15 cellular contexts compared by ENCODE assay signal in the genomic region with DNA sequence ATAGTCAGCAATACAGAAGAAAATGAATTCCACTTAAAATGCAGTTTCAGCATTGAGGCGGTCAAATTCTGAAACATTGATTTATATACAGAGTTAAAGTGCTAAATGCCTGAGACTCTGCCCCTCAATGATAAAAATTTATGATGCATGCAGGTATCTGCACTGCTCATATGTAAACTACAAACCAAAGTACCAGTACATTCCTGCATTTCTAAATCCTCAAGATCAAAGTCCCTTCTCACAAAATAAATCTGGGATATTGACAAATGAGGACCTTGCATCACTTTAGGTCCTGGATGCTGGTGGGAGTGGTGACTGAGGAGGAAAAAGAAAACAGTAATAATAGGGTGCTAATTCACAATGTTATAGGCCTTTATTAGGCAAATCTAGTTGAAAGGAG.
DNase-seq lines count a peak whose midpoint lies in the region; ATAC-seq and TF ChIP-seq lines count a peak whose summit lies in the region.
"Had no signal": no experiment of that assay in that cellular context is flagged by ENCODE, and none has a peak within 500 bp of the region (broad histone marks: within the 10 kb centered on the region; RNA-seq: fewer than 3 reads in every experiment).

No MANE protein-coding gene starts in this region.

- peaks cover 3 to 18% (median 12%) of the 10 kb centered on the region in 12 donors for H3K4me1 ChIP-seq in heart left ventricle
- peaks cover 9% of the 10 kb centered on the region for H3K4me1 ChIP-seq in right cardiac atrium (ENCODE audit: control insufficient read depth, insufficient read depth, low read length)
- peaks cover 0 to 6% of the 10 kb centered on the region in 2 donors for H3K4me1 ChIP-seq in muscle layer of duodenum (ENCODE audit: control insufficient read depth in 1 of 2, insufficient read depth in 2 of 2, low read length in 2 of 2)
- H3K4me1 ChIP-seq in upper lobe of left lung, result peaks cover 18 to 22% (median 19%) of the 10 kb centered on the region in 4 donors

- H3K4me3 ChIP-seq in heart left ventricle (no peak overlapping the region), right cardiac atrium (ENCODE audit: low read length) (no peak overlapping the region), muscle layer of duodenum (ENCODE audit: low read depth in 1 of 2, low read length in 2 of 2) (no peak overlapping the region), upper lobe of left lung (no peak overlapping the region)
- H3K4me3 ChIP-seq: pancreas had no signal

- no peak for ATAC-seq in heart left ventricle
- ATAC-seq in right cardiac atrium, result no peak
- no peak for ATAC-seq in upper lobe of left lung (ENCODE audit: low FRiP score in 2 of 2)
- ATAC-seq in GM18873 (IDR thresholded peaks at IDR 0.05; ENCODE audit: low FRiP score, unreplicated experiment), result no peak
- ATAC-seq: T-helper 17 cell had no signal

- H3K27me3 ChIP-seq in heart left ventricle, result no peaks in the 10 kb centered on the region
- no peaks in the 10 kb centered on the region for H3K27me3 ChIP-seq in right cardiac atrium (ENCODE audit: control insufficient read depth, insufficient read depth)
- H3K27me3 ChIP-seq in muscle layer of duodenum (ENCODE audit: low read depth, low read length), result no peaks in the 10 kb centered on the region
- H3K27me3 ChIP-seq in upper lobe of left lung, result no peaks in the 10 kb centered on the region
- H3K27me3 ChIP-seq: pancreas had no signal

- H3K36me3 ChIP-seq in heart left ventricle (peaks cover 0 to 32% (median 17%) of the 10 kb centered on the region in 9 donors), muscle layer of duodenum (ENCODE audit: control insufficient read depth in 1 of 2, insufficient read depth in 2 of 2, low read length in 2 of 2) (peaks cover 0 to 28% of the 10 kb centered on the region in 2 donors), upper lobe of left lung (peaks cover 0 to 3% (median 1%) of the 10 kb centered on the region in 4 donors)
- H3K36me3 ChIP-seq: pancreas had no signal

- peak overlapping the region in 10 of 12 donors; percentile 28 to 66 (median 44) for H3K27ac ChIP-seq in heart left ventricle
- H3K27ac ChIP-seq in right cardiac atrium (ENCODE audit: low read length), result no peak overlapping the region
- H3K27ac ChIP-seq in epithelial cell of prostate, result peak overlapping the region; percentile 84
- H3K27ac ChIP-seq in muscle layer of duodenum (ENCODE audit: low read length), result peak overlapping the region; percentile 19
- peak overlapping the region in 3 of 4 donors; percentile 30 to 56 (median 55) for H3K27ac ChIP-seq in upper lobe of left lung

- TF ChIP-seq POLR2A in heart left ventricle (IDR thresholded peaks at IDR 0.05) (no peak), upper lobe of left lung (IDR thresholded peaks at IDR 0.05) (no peak)

- no peak for TF ChIP-seq EP300 in upper lobe of left lung (IDR thresholded peaks at IDR 0.05)

- no peak for TF ChIP-seq CTCF in heart left ventricle (IDR thresholded peaks at IDR 0.05)
- TF ChIP-seq CTCF in upper lobe of left lung (IDR thresholded peaks at IDR 0.05), result no peak

- DNase-seq in heart left ventricle (no peak), right cardiac atrium (no peak), epithelial cell of prostate (ENCODE audit: low read depth, low spot score) (no peak), upper lobe of left lung (no peak), activated gamma-delta T cell treated with Interleukin-2 at 50 U/mL for 16 hours (no peak), SKM-1 (lab: John Stamatoyannopoulos, UW; ENCODE audit: unreplicated experiment) (no peak)
- DNase-seq: aorta; GDM1; NCI-H2171 treated with DMSO at 0.1 percent for 48 hours; Right ventricle myocardium superior; stimulated activated naive CD8-positive, alpha-beta T cell treated with anti-CD3 and anti-CD28 coated beads, Interleukin-15, Interleukin-2, amounts not matched to agents 100 U/mL and 50 U/mL, for 24 hours; T-helper 17 cell had no signal

- intact Hi-C loops in heart left ventricle (cut with DNase I) (loop anchor here in 2 of 10 donors (5.0 to 10.0 kb wide), 2 partner anchors 86 to 242 kb away; no protein-coding TSS in a partner anchor), right cardiac atrium (cut with DNase I) (no loop called here)

- H3K9me3 ChIP-seq in heart left ventricle, result no peaks in the 10 kb centered on the region
- no peaks in the 10 kb centered on the region for H3K9me3 ChIP-seq in right cardiac atrium (ENCODE audit: control insufficient read depth, low read length)
- H3K9me3 ChIP-seq in muscle layer of duodenum (ENCODE audit: control insufficient read depth in 1 of 2, low read length in 2 of 2), result no peaks in the 10 kb centered on the region
- H3K9me3 ChIP-seq in upper lobe of left lung, result no peaks in the 10 kb centered on the region
- H3K9me3 ChIP-seq: pancreas had no signal

- WGBS in heart left ventricle, 4 donors, result 93 to 98% (median 96%) methylated on average over 1 of the region's 1 CpG
- WGBS in right cardiac atrium, result 99% methylated on average over 1 of the region's 1 CpG
- 97 to 100% methylated on average over 1 of the region's 1 CpG for WGBS in upper lobe of left lung, 2 donors
